In the genomic region with DNA sequence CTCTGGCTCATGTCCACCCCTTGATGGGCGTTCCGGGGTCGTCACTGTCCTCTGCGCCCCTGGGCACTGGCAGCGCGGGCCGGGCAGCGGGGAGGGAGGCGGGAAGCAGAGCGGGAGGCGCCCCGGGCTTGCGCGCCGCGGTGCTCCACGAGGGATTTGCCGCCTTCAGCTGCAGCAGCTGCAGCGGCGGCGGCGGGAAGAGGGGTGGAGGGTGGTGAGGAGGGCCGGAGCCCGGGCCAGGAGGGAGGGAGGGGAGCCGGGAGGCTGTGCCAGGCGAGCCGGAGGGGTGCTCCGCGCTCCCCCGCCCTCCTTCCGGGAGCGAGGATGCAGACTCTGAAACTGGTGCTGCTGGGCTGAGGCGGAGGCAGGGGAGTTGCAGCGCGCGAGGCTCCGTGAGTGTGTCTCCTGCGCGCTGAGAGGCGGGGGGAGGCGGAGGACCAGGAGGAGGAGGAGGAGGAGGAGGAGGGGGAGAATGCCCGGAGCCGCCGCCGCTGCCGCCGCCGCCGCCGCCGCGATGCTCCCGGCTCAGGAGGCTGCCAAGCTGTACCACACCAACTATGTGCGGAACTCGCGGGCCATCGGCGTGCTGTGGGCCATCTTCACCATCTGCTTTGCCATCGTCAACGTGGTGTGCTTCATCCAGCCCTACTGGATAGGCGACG, we compare ENCODE assay signal across 10 cellular contexts. TPM values are rescaled to one million over a fixed set of nuclear protein-coding genes. Genes with fewer than 3 reads are reported as not detected.
DNase-seq lines count a peak whose midpoint lies in the region; ATAC-seq, FAIRE-seq and TF ChIP-seq lines count a peak whose summit lies in the region.
"Had no signal": no experiment of that assay in that cellular context is flagged by ENCODE, and none has a peak within 500 bp of the region (broad histone marks: within the 10 kb centered on the region; RNA-seq: fewer than 3 reads in every experiment).

A gene (plus strand): TSS at position 296 of the 662 bp plus-strand sequence.

- H3K36me3 ChIP-seq in kidney (ENCODE audit: control insufficient read depth in 1 of 2, insufficient read depth in 2 of 2, low read length in 2 of 2) = no peaks in the 10 kb centered on the region
- no peaks in the 10 kb centered on the region for H3K36me3 ChIP-seq in upper lobe of right lung
- no peaks in the 10 kb centered on the region for H3K36me3 ChIP-seq in psoas muscle (ENCODE audit: insufficient read depth in 1 of 2, low read depth in 1 of 2)

- TF ChIP-seq CTCF in kidney (IDR thresholded peaks at IDR 0.05; ENCODE audit: borderline replicate concordance, extremely low read depth, insufficient read depth) = no peak
- no peak for TF ChIP-seq CTCF in upper lobe of right lung (IDR thresholded peaks at IDR 0.05)
- no peak for TF ChIP-seq CTCF in psoas muscle (IDR thresholded peaks at IDR 0.05)

- no peaks in the 10 kb centered on the region for H3K36me3 Mint-ChIP-seq in activated naive CD8-positive, alpha-beta T cell
- H3K36me3 Mint-ChIP-seq in activated naive CD8-positive, alpha-beta T cell treated with anti-CD3 and anti-CD28 coated beads, Interleukin-2, amount 50 U/mL, for 24 hours (ENCODE audit: low read depth) = no peaks in the 10 kb centered on the region
- H3K36me3 Mint-ChIP-seq in activated T-cell treated with anti-CD3 and anti-CD28 coated beads, Interleukin-2, amount 50 U/mL, for 72 hours (ENCODE audit: insufficient read depth in 2 of 2) = no peaks in the 10 kb centered on the region
- H3K36me3 Mint-ChIP-seq: memory B cell had no signal

- no peak within 1 kb of the TSS for H3K27ac Mint-ChIP-seq in activated naive CD8-positive, alpha-beta T cell
- H3K27ac Mint-ChIP-seq in activated naive CD8-positive, alpha-beta T cell treated with anti-CD3 and anti-CD28 coated beads, Interleukin-2, amount 50 U/mL, for 24 hours = no peak within 1 kb of the TSS
- no peak within 1 kb of the TSS for H3K27ac Mint-ChIP-seq in activated T-cell treated with anti-CD3 and anti-CD28 coated beads, Interleukin-2, amount 50 U/mL, for 72 hours
- H3K27ac Mint-ChIP-seq: memory B cell had no signal

- H3K9me3 Mint-ChIP-seq in activated naive CD8-positive, alpha-beta T cell (ENCODE audit: low read depth) = no peaks in the 10 kb centered on the region
- H3K9me3 Mint-ChIP-seq in activated naive CD8-positive, alpha-beta T cell treated with anti-CD3 and anti-CD28 coated beads, Interleukin-2, amount 50 U/mL, for 24 hours = no peaks in the 10 kb centered on the region
- H3K9me3 Mint-ChIP-seq in activated T-cell treated with anti-CD3 and anti-CD28 coated beads, Interleukin-2, amount 50 U/mL, for 72 hours = no peaks in the 10 kb centered on the region
- H3K9me3 Mint-ChIP-seq: memory B cell had no signal

- no peak for DNase-seq in activated naive CD8-positive, alpha-beta T cell treated with anti-CD3 and anti-CD28 coated beads, Interleukin-2, amount 50 U/mL, for 24 hours
- peak in 1 of 2 donors; percentile 4 for DNase-seq in activated T-cell treated with anti-CD3 and anti-CD28 coated beads, Interleukin-2, amount 50 U/mL, for 72 hours
- DNase-seq in kidney = peak; percentile 64
- DNase-seq in upper lobe of right lung = no peak
- no peak for DNase-seq in DMS153 treated with DMSO at 0.1 percent for 48 hours (lab: John Stamatoyannopoulos, UW; ENCODE audit: unreplicated experiment)
- no peak for DNase-seq in psoas muscle
- no peak for DNase-seq in HuH-7 (ENCODE audit: low spot score)

- H3K9ac ChIP-seq in kidney (ENCODE audit: low read length in 2 of 2) = no peak within 1 kb of the TSS

- no peaks in the 10 kb centered on the region for H3K4me1 ChIP-seq in kidney (ENCODE audit: control insufficient read depth in 1 of 2, insufficient read depth in 1 of 2, low read depth in 1 of 2, low read length in 2 of 2)
- peaks cover 3% of the 10 kb centered on the region for H3K4me1 ChIP-seq in upper lobe of right lung
- no peaks in the 10 kb centered on the region for H3K4me1 ChIP-seq in psoas muscle

- H3K9me3 ChIP-seq in kidney (ENCODE audit: control insufficient read depth in 1 of 2, low read length in 2 of 2) = no peaks in the 10 kb centered on the region
- H3K9me3 ChIP-seq in upper lobe of right lung = no peaks in the 10 kb centered on the region
- H3K9me3 ChIP-seq in psoas muscle = no peaks in the 10 kb centered on the region

- H3K27me3 ChIP-seq in upper lobe of right lung (peaks cover 62% of the 10 kb centered on the region), psoas muscle (ENCODE audit: insufficient read depth in 3 of 3, low read length in 2 of 3) (peaks cover 7 to 50% (median 12%) of the 10 kb centered on the region in 3 donors)

- H3K4me3 ChIP-seq in kidney (ENCODE audit: low read length in 2 of 2) = no peak within 1 kb of the TSS
- no peak within 1 kb of the TSS for H3K4me3 ChIP-seq in upper lobe of right lung
- H3K4me3 ChIP-seq in psoas muscle = no peak within 1 kb of the TSS

- peaks cover 17% of the 10 kb centered on the region for H3K4me1 Mint-ChIP-seq in activated naive CD8-positive, alpha-beta T cell (ENCODE audit: low read depth)
- peaks cover 8% of the 10 kb centered on the region for H3K4me1 Mint-ChIP-seq in activated naive CD8-positive, alpha-beta T cell treated with anti-CD3 and anti-CD28 coated beads, Interleukin-2, amount 50 U/mL, for 24 hours
- H3K4me1 Mint-ChIP-seq in activated T-cell treated with anti-CD3 and anti-CD28 coated beads, Interleukin-2, amount 50 U/mL, for 72 hours (ENCODE audit: low read depth) = peaks cover 11% of the 10 kb centered on the region
- H3K4me1 Mint-ChIP-seq: memory B cell had no signal

- ATAC-seq in activated naive CD8-positive, alpha-beta T cell treated with anti-CD3 and anti-CD28 coated beads, Interleukin-2, amount 50 U/mL, for 24 hours = no peak
- peak; percentile 33 to 39 for ATAC-seq in activated T-cell treated with anti-CD3 and anti-CD28 coated beads, Interleukin-2, amount 50 U/mL, for 72 hours (replicated peaks in 1 of 2)
- ATAC-seq in upper lobe of right lung (peak; percentile 34), psoas muscle (no peak)

- FAIRE-seq in kidney (lab: Jason Lieb, UNC) = no peak

- 0 to 1% (median 1%) methylated on average over 32 to 62 of the region's 62 CpGs for WGBS in psoas muscle, 3 donors

- intact Hi-C loops in kidney (cut with DNase I) (no loop called here), upper lobe of right lung (cut with DNase I) (no loop called here), psoas muscle (cut with DNase I) (no loop called here)

- peaks cover 43% of the 10 kb centered on the region for H3K27me3 Mint-ChIP-seq in activated naive CD8-positive, alpha-beta T cell
- peaks cover 42% of the 10 kb centered on the region for H3K27me3 Mint-ChIP-seq in activated naive CD8-positive, alpha-beta T cell treated with anti-CD3 and anti-CD28 coated beads, Interleukin-2, amount 50 U/mL, for 24 hours
- H3K27me3 Mint-ChIP-seq in activated T-cell treated with anti-CD3 and anti-CD28 coated beads, Interleukin-2, amount 50 U/mL, for 72 hours (ENCODE audit: low read depth) = peaks cover 52% of the 10 kb centered on the region

- H3K27ac ChIP-seq in kidney (ENCODE audit: low read depth in 2 of 2, low read length in 2 of 2) = no peak within 1 kb of the TSS
- H3K27ac ChIP-seq in upper lobe of right lung = no peak within 1 kb of the TSS
- no peak within 1 kb of the TSS for H3K27ac ChIP-seq in psoas muscle

- peak within 1 kb of the TSS; percentile 70 for H3K4me3 Mint-ChIP-seq in activated naive CD8-positive, alpha-beta T cell
- H3K4me3 Mint-ChIP-seq in activated naive CD8-positive, alpha-beta T cell treated with anti-CD3 and anti-CD28 coated beads, Interleukin-2, amount 50 U/mL, for 24 hours = no peak within 1 kb of the TSS
- H3K4me3 Mint-ChIP-seq in activated T-cell treated with anti-CD3 and anti-CD28 coated beads, Interleukin-2, amount 50 U/mL, for 72 hours = peak within 1 kb of the TSS; percentile 68
- H3K4me3 Mint-ChIP-seq: memory B cell had no signal

RNA-seq across cellular contexts. Expression of the gene that starts here (rescaled TPM):
- total RNA-seq in activated T-cell treated with anti-CD3 and anti-CD28 coated beads, Interleukin-2, amount 50 U/mL, for 72 hours = not detected
- total RNA-seq in kidney = not detected
- polyA plus RNA-seq in kidney (ENCODE audit: insufficient read depth, low read depth, low replicate concordance) = not detected
- total RNA-seq in upper lobe of right lung = not detected
- total RNA-seq in psoas muscle = not detected
- not detected for polyA plus RNA-seq in psoas muscle
- total RNA-seq: HT1080 had no signal

Comparison
In these comparisons a context has a peak if more than half of its experiments do, and no peak if none do; other contexts are left out.
1. Peak in ATAC-seq in activated T-cell treated with anti-CD3 and anti-CD28 coated beads, Interleukin-2, amount 50 U/mL, for 72 hours; RNA of the gene not detected or under 1 TPM.
2. Peak in DNase-seq in kidney; RNA of the gene not detected or under 1 TPM.
3. Peak in ATAC-seq in upper lobe of right lung; RNA of the gene not detected or under 1 TPM.